Comparison of ENCODE assay signal across 9 cellular contexts in the genomic region with DNA sequence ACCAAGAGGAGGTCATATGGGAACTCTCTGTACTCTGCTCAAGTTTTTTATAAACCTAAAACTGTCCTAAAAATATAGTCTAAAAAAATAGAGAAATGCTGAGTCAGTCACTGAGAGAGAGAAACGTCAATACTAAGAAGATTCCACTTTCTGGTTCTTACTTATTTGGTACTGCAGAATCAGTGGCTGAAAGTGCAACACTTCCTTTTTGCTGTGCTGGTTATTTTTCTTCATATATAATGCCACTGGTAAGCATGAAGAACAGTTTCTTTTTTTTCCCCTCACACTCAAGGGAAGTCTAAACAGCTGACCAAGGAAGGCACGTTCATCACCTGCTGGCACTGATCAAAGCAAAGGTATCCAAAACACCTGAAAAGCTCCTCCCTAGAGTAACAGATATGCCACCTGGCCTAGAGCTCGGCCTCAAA. TPM values are rescaled to one million over a fixed set of nuclear protein-coding genes. Genes with fewer than 3 reads are reported as not detected.
DNase-seq lines count a peak whose midpoint lies in the region; ATAC-seq and TF ChIP-seq lines count a peak whose summit lies in the region.
"Had no signal": no experiment of that assay in that cellular context is flagged by ENCODE, and none has a peak within 500 bp of the region (broad histone marks: within the 10 kb centered on the region; RNA-seq: fewer than 3 reads in every experiment).

No MANE protein-coding gene starts in this region.

- no peak for TF ChIP-seq CTCF in chondrocyte (IDR thresholded peaks at IDR 0.05)
- no peak for TF ChIP-seq CTCF in tibial nerve (IDR thresholded peaks at IDR 0.05)

- peaks cover 8% of the 10 kb centered on the region for H3K36me3 Mint-ChIP-seq in activated T-cell treated with anti-CD3 and anti-CD28 coated beads, Interleukin-2, amount 50 U/mL, for 24 hours (ENCODE audit: low read depth)
- H3K36me3 Mint-ChIP-seq in chondrocyte (ENCODE audit: low read depth), result peaks cover 14% of the 10 kb centered on the region

- H3K27ac ChIP-seq in tibial nerve, result peak overlapping the region in 2 of 4 donors; percentile 44 to 58
- H3K27ac ChIP-seq: BLaER1 had no signal

- peaks cover 10% of the 10 kb centered on the region for H3K4me1 Mint-ChIP-seq in activated T-cell treated with anti-CD3 and anti-CD28 coated beads, Interleukin-2, amount 50 U/mL, for 24 hours (ENCODE audit: low read depth)
- peaks cover 33% of the 10 kb centered on the region for H3K4me1 Mint-ChIP-seq in chondrocyte (ENCODE audit: low read depth)

- H3K4me1 ChIP-seq in tibial nerve, result peaks cover 0 to 8% (median 0%) of the 10 kb centered on the region in 4 donors
- H3K4me1 ChIP-seq: BLaER1 had no signal

- no peaks in the 10 kb centered on the region for H3K27me3 ChIP-seq in tibial nerve
- H3K27me3 ChIP-seq: BLaER1 had no signal

- WGBS in tibial nerve, 2 donors, result 51 to 58% methylated on average over 3 of the region's 3 CpGs

- TF ChIP-seq EP300 in tibial nerve (IDR thresholded peaks at IDR 0.05), result peak; percentile 10 to 28

- no peak for DNase-seq in activated T-cell treated with anti-CD3 and anti-CD28 coated beads, Interleukin-2, amount 50 U/mL, for 24 hours
- DNase-seq in activated T-cell treated with anti-CD3 and anti-CD28 coated beads for 4 hours, result no peak
- DNase-seq in chondrocyte (ENCODE audit: low spot score), result no peak
- DNase-seq in tibial nerve (ENCODE audit: low spot score in 2 of 2), result no peak
- DNase-seq in T1000 (lab: John Stamatoyannopoulos, UW), result no peak
- no peak for DNase-seq in HEK293T (ENCODE audit: extremely low spot score)
- no peak for DNase-seq in GOT3 (lab: John Stamatoyannopoulos, UW)

- H3K9me3 Mint-ChIP-seq in activated T-cell treated with anti-CD3 and anti-CD28 coated beads, Interleukin-2, amount 50 U/mL, for 24 hours, result no peaks in the 10 kb centered on the region
- H3K9me3 Mint-ChIP-seq in chondrocyte (ENCODE audit: low read depth), result no peaks in the 10 kb centered on the region

- CTCF ChIA-PET in HEK293T (lab: Yijun Ruan, JAX), result no interaction called here

- POLR2A ChIA-PET in HEK293T (lab: Yijun Ruan, JAX), result no interaction called here

- peak overlapping the region; percentile 81 for H3K27ac Mint-ChIP-seq in activated T-cell treated with anti-CD3 and anti-CD28 coated beads, Interleukin-2, amount 50 U/mL, for 24 hours
- peak overlapping the region; percentile 94 for H3K27ac Mint-ChIP-seq in chondrocyte (ENCODE audit: unreplicated experiment)

- H3K4me3 Mint-ChIP-seq in activated T-cell treated with anti-CD3 and anti-CD28 coated beads, Interleukin-2, amount 50 U/mL, for 24 hours, result no peak overlapping the region
- H3K4me3 Mint-ChIP-seq in chondrocyte (ENCODE audit: unreplicated experiment), result peak overlapping the region; percentile 28

- peaks cover 0 to 20% (median 0%) of the 10 kb centered on the region in 3 donors for H3K36me3 ChIP-seq in tibial nerve
- H3K36me3 ChIP-seq: BLaER1 had no signal

- H3K4me3 ChIP-seq in tibial nerve, result no peak overlapping the region
- H3K4me3 ChIP-seq: BLaER1 had no signal

- H3K27me3 Mint-ChIP-seq in activated T-cell treated with anti-CD3 and anti-CD28 coated beads, Interleukin-2, amount 50 U/mL, for 24 hours, result no peaks in the 10 kb centered on the region
- H3K27me3 Mint-ChIP-seq in chondrocyte (ENCODE audit: low read depth), result no peaks in the 10 kb centered on the region

- TF ChIP-seq POLR2A in tibial nerve (IDR thresholded peaks at IDR 0.05), result no peak

- no peaks in the 10 kb centered on the region for H3K9me3 ChIP-seq in tibial nerve
- H3K9me3 ChIP-seq: BLaER1 had no signal

- peak; percentile 55 for ATAC-seq in HG02981 (IDR thresholded peaks at IDR 0.05; ENCODE audit: unreplicated experiment)

TF ChIP-seq in HEK293T, 16 proteins besides CTCF, POLR2A, EP300 and RAD21:
- no peak for TF ChIP-seq SP1 (IDR thresholded peaks at IDR 0.05)
- no peak for TF ChIP-seq FOXK2 (IDR thresholded peaks at IDR 0.05)
- no peak for TF ChIP-seq SUZ12 (IDR thresholded peaks at IDR 0.05)
- no peak for TF ChIP-seq BHLHE40 (IDR thresholded peaks at IDR 0.05; ENCODE audit: borderline replicate concordance)
- no peak for TF ChIP-seq L3MBTL2 (conservative IDR thresholded peaks at IDR 0.05)
- no peak for TF ChIP-seq ARNT (IDR thresholded peaks at IDR 0.05)
- TF ChIP-seq FOXM1 (IDR thresholded peaks at IDR 0.05; ENCODE audit: borderline replicate concordance), result no peak
- no peak for TF ChIP-seq NFRKB (IDR thresholded peaks at IDR 0.05)
- no peak for TF ChIP-seq FOXA1 (IDR thresholded peaks at IDR 0.05)
- no peak for TF ChIP-seq HDGF (IDR thresholded peaks at IDR 0.05; ENCODE audit: borderline replicate concordance)
- no peak for TF ChIP-seq CTBP1 (IDR thresholded peaks at IDR 0.05; ENCODE audit: borderline replicate concordance)
- TF ChIP-seq TARDBP (IDR thresholded peaks at IDR 0.05), result no peak
- no peak for TF ChIP-seq ELF4 (IDR thresholded peaks at IDR 0.05)
- no peak for TF ChIP-seq ZNF384 (IDR thresholded peaks at IDR 0.05)
- TF ChIP-seq, protein P1, sequence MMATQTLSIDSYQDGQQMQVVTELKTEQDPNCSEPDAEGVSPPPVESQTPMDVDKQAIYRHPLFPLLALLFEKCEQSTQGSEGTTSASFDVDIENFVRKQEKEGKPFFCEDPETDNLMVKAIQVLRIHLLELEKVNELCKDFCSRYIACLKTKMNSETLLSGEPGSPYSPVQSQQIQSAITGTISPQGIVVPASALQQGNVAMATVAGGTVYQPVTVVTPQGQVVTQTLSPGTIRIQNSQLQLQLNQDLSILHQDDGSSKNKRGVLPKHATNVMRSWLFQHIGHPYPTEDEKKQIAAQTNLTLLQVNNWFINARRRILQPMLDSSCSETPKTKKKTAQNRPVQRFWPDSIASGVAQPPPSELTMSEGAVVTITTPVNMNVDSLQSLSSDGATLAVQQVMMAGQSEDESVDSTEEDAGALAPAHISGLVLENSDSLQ (IDR thresholded peaks at IDR 0.05), result no peak
- no peak for TF ChIP-seq LEF1 (IDR thresholded peaks at IDR 0.05; ENCODE audit: borderline replicate concordance)

RNA-seq across cellular contexts. Expression of gene N4BP2L1, which starts 44.3 kb away (rescaled TPM):
- total RNA-seq in chondrocyte (3.3 to 3.9 TPM (median 3.7 TPM) in 3 replicates), tibial nerve (10 to 100 TPM; 15.6 to 31.4 (median 24.5) TPM)
